ENCODE assay signal across 23 cellular contexts in genomic region chr12:87369161-87369560, GRCh38.
DNase-seq lines count a peak whose midpoint lies in the region; TF ChIP-seq lines count a peak whose summit lies in the region.
"Had no signal": no experiment of that assay in that cellular context is flagged by ENCODE, and none has a peak within 500 bp of the region (broad histone marks: within the 10 kb centered on the region; RNA-seq: fewer than 3 reads in every experiment).

No MANE protein-coding gene starts in this region.

- H4K20me1 ChIP-seq in mammary epithelial cell (ENCODE audit: insufficient read depth, low read length) = no peaks in the 10 kb centered on the region
- H4K20me1 ChIP-seq: BLaER1 treated with 17β-estradiol and CSF1 and Interleukin-3, amounts not matched to agents 10 nM and 100 nM had no signal

- H3K4me3 ChIP-seq in mammary epithelial cell (replicated peaks in 1 of 3; ENCODE audit: insufficient read depth in 1 of 3, low read depth in 2 of 3, low read length in 3 of 3) = no peak overlapping the region
- H3K4me3 ChIP-seq: A549; BLaER1 treated with 17β-estradiol and CSF1 and Interleukin-3, amounts not matched to agents 10 nM and 100 nM; GM12878 had no signal

- CTCF ChIA-PET in mammary epithelial cell (lab: Charles Lee; ENCODE audit: low non-redundant PET) = no interaction called here
- CTCF ChIA-PET in MCF 10A (lab: Yijun Ruan, JAX) = no interaction called here

- no peak for TF ChIP-seq CTCF in mammary epithelial cell (conservative IDR thresholded peaks at IDR 0.05 in 1 of 2, IDR thresholded peaks at IDR 0.05 in 1 of 2; ENCODE audit: extremely low read depth in 1 of 2, insufficient read depth in 1 of 2, low read depth in 1 of 2, low read length in 2 of 2)
- TF ChIP-seq CTCF in MCF 10A (IDR thresholded peaks at IDR 0.05; ENCODE audit: unreplicated experiment) = no peak

- BruUV-seq in mammary epithelial cell (replicated peaks; lab: Mats Ljungman, UMichigan) = no TSS peak
- BruUV-seq in MCF 10A (replicated peaks; lab: Mats Ljungman, UMichigan) = no TSS peak

- H3K36me3 ChIP-seq in mammary epithelial cell (ENCODE audit: insufficient read depth, low read length) = no peaks in the 10 kb centered on the region
- H3K36me3 ChIP-seq: BLaER1 treated with 17β-estradiol and CSF1 and Interleukin-3, amounts not matched to agents 10 nM and 100 nM had no signal

- no peak overlapping the region for H3K9ac ChIP-seq in mammary epithelial cell (ENCODE audit: insufficient read depth, low read length)
- H3K9ac ChIP-seq: BLaER1 treated with 17β-estradiol and CSF1 and Interleukin-3, amounts not matched to agents 10 nM and 100 nM had no signal

- no peaks in the 10 kb centered on the region for H3K4me1 Mint-ChIP-seq in MCF 10A (ENCODE audit: insufficient read depth, unreplicated experiment)
- H3K4me1 Mint-ChIP-seq: B cell had no signal

- intact Hi-C loops in mammary epithelial cell (cut with micrococcal nuclease) (no loop called here), MCF 10A (cut with micrococcal nuclease) (no loop called here)

- peak overlapping the region; percentile 11 for H2AFZ ChIP-seq in mammary epithelial cell (ENCODE audit: low read depth, low read length)

- no peak overlapping the region for H3K27ac Mint-ChIP-seq in MCF 10A (ENCODE audit: low read depth, unreplicated experiment)
- H3K27ac Mint-ChIP-seq: B cell; CD4-positive, alpha-beta T cell; CD8-positive, alpha-beta T cell had no signal

- POLR2A ChIA-PET in MCF 10A (lab: Yijun Ruan, JAX) = interaction anchor here (0.7 kb wide), 1 partner anchor 55 kb away, joined by 3 read pairs; no protein-coding TSS in a partner anchor

- H3K4me3 Mint-ChIP-seq in MCF 10A (ENCODE audit: unreplicated experiment) = no peak overlapping the region
- H3K4me3 Mint-ChIP-seq: B cell; CD4-positive, alpha-beta T cell; CD8-positive, alpha-beta T cell had no signal

- peaks cover 5% of the 10 kb centered on the region for H3K9me3 Mint-ChIP-seq in MCF 10A (ENCODE audit: unreplicated experiment)

- H3K9me3 ChIP-seq in mammary epithelial cell (replicated peaks; ENCODE audit: insufficient read depth, low read length) = no peaks in the 10 kb centered on the region
- H3K9me3 ChIP-seq: Caco-2 had no signal

- DNase-seq in DMS53 (lab: John Stamatoyannopoulos, UW) (peak; percentile 14), DMS53 treated with DMSO at 0.1 percent for 48 hours (lab: John Stamatoyannopoulos, UW; ENCODE audit: unreplicated experiment) (no peak), NCI-H146 (lab: John Stamatoyannopoulos, UW) (peak; percentile 8), NCI-H146 treated with DMSO at 0.1 percent for 48 hours (lab: John Stamatoyannopoulos, UW; ENCODE audit: unreplicated experiment) (no peak), mammary epithelial cell (no peak), MCF 10A (ENCODE audit: unreplicated experiment) (no peak), NOMO-1 (lab: John Stamatoyannopoulos, UW; ENCODE audit: unreplicated experiment in 2 of 2) (no peak)
- DNase-seq: AML-193; Caco-2; Calu3; CD4-positive, alpha-beta T cell; CD8-positive, alpha-beta T cell; DMS153; DMS79; DND-41; EL; GDM1 had no signal

- 19% methylated on average over 2 of the region's 2 CpGs for whole genome bisulfite sequencing in mammary epithelial cell (ENCODE audit: low coverage, missing lambda C conversion rate)

- H3K4me2 ChIP-seq in mammary epithelial cell (ENCODE audit: insufficient read depth, low read depth, low read length) = no peak overlapping the region
- H3K4me2 ChIP-seq: A549; BLaER1 treated with 17β-estradiol and CSF1 and Interleukin-3, amounts not matched to agents 10 nM and 100 nM had no signal

- H3K4me1 ChIP-seq in mammary epithelial cell (ENCODE audit: insufficient read depth, low read length) = no peaks in the 10 kb centered on the region
- H3K4me1 ChIP-seq: A549; BLaER1 treated with 17β-estradiol and CSF1 and Interleukin-3, amounts not matched to agents 10 nM and 100 nM; Caco-2 had no signal

- in situ Hi-C loops in mammary epithelial cell (cut with MboI; ENCODE audit: low sequenced_read_pairs in 2 of 2) = no loop called here

- no peak overlapping the region for H3K27ac ChIP-seq in mammary epithelial cell (ENCODE audit: insufficient read depth, low read depth, low read length)
- H3K27ac ChIP-seq: 22Rv1; A549; BLaER1 treated with 17β-estradiol and CSF1 and Interleukin-3, amounts not matched to agents 10 nM and 100 nM; C4-2B had no signal

- H3K36me3 Mint-ChIP-seq in MCF 10A (ENCODE audit: insufficient read depth, unreplicated experiment) = no peaks in the 10 kb centered on the region
- H3K36me3 Mint-ChIP-seq: CD8-positive, alpha-beta T cell had no signal

- no peaks in the 10 kb centered on the region for H3K79me2 ChIP-seq in mammary epithelial cell (ENCODE audit: insufficient read depth, low read length)

- H3K27me3 Mint-ChIP-seq in MCF 10A (ENCODE audit: insufficient read depth, unreplicated experiment) = no peaks in the 10 kb centered on the region
- H3K27me3 Mint-ChIP-seq: B cell; CD4-positive, alpha-beta T cell had no signal

- no peaks in the 10 kb centered on the region for H3K27me3 ChIP-seq in mammary epithelial cell (ENCODE audit: insufficient read depth, low read length)
- H3K27me3 ChIP-seq: BLaER1 treated with 17β-estradiol and CSF1 and Interleukin-3, amounts not matched to agents 10 nM and 100 nM had no signal

- dilution Hi-C loops in mammary epithelial cell (cut with HindIII; ENCODE audit: low sequenced_read_pairs) = no loop called here

Comparison
In these comparisons a context has a peak if more than half of its experiments do, and no peak if none do; other contexts are left out.
1. DNase-seq: peak in DMS53 (single experiment) and NCI-H146 (single experiment); none in DMS53 treated with DMSO at 0.1 percent for 48 hours (single experiment), NCI-H146 treated with DMSO at 0.1 percent for 48 hours (single experiment), mammary epithelial cell (single experiment), MCF 10A (single experiment) and NOMO-1 (0 of 2).